1 cellular context compared by ENCODE assay signal in genomic region chr9:111568127-111568526, GRCh38. TPM values are rescaled to one million over a fixed set of nuclear protein-coding genes. Genes with fewer than 3 reads are reported as not detected.
"Had no signal": no experiment of that assay in that cellular context is flagged by ENCODE, and none has a peak within 500 bp of the region (broad histone marks: within the 10 kb centered on the region; RNA-seq: fewer than 3 reads in every experiment).

No MANE protein-coding gene starts in this region.

RNA-seq across cellular contexts. Expression of gene ZNF483, which starts 43.1 kb away (rescaled TPM):
- total RNA-seq: HT-29 had no signal
